In genomic region chr17:35808962-35809854, GRCh38 we compare ENCODE assay signal across 8 cellular contexts. TPM values are rescaled to one million over a fixed set of nuclear protein-coding genes. Genes with fewer than 3 reads are reported as not detected.
DNase-seq lines count a peak whose midpoint lies in the region; ATAC-seq, FAIRE-seq and TF ChIP-seq lines count a peak whose summit lies in the region.

Gene TAF15, plus strand, starts transcription at chr17:35809484. Its CDS starts 86 bp downstream, at chr17:35809570.

- peak within 1 kb of the TSS; percentile 97 for H2AFZ ChIP-seq in keratinocyte (ENCODE audit: control insufficient read depth, low read length)

- H3K4me3 ChIP-seq in keratinocyte (ENCODE audit: control insufficient read depth in 2 of 3, extremely low read depth in 1 of 3, insufficient read depth in 2 of 3, low read depth in 1 of 3, low read length in 3 of 3): peak within 1 kb of the TSS; percentile 75 to 95 (median 92)

- dilution Hi-C loops in keratinocyte (cut with MboI; ENCODE audit: extremely low pct_ligation_motif_present, low sequenced_read_pairs): no loop called here

- H3K27ac ChIP-seq in keratinocyte (ENCODE audit: control insufficient read depth, insufficient read depth, low read length): peak within 1 kb of the TSS; percentile 99

- DNase-seq in AG20443 (ENCODE audit: low spot score) (peak; percentile 98), NCI-H446 (lab: John Stamatoyannopoulos, UW) (peak; percentile 94 to 97), cerebellar cortex (ENCODE audit: low spot score) (peak; percentile 99), keratinocyte (ENCODE audit: low read depth, low spot score) (peak; percentile 88)
- peak; percentile 89 for DNase-seq in stimulated activated CD4-positive, alpha-beta T cell treated with anti-CD3 and anti-CD28 coated beads, Interleukin-15, amount 100 ng/mL, for 1 hour (ENCODE audit: low read depth in 1 of 2, low spot score in 1 of 2)

- peaks cover 6% of the 10 kb centered on the region for H4K20me1 ChIP-seq in keratinocyte (ENCODE audit: control insufficient read depth, extremely low read depth, insufficient read depth, low read length)

- peak; percentile 81 to 88 (median 85) for TF ChIP-seq CTCF in keratinocyte (optimal IDR thresholded peaks at IDR 0.05 in 1 of 3, IDR thresholded peaks at IDR 0.05 in 1 of 3, conservative IDR thresholded peaks at IDR 0.05 in 1 of 3; ENCODE audit: extremely low read depth in 1 of 3, insufficient read depth in 2 of 3, low read length in 3 of 3)

- H3K9me1 ChIP-seq in keratinocyte (ENCODE audit: control insufficient read depth, extremely low read depth, insufficient read depth, low read length): peaks cover 2% of the 10 kb centered on the region

- peaks cover 49% of the 10 kb centered on the region for H3K79me2 ChIP-seq in keratinocyte (ENCODE audit: control insufficient read depth, insufficient read depth, low read length)

- no peak for FAIRE-seq in keratinocyte (lab: Jason Lieb, UNC)

- no peaks in the 10 kb centered on the region for H3K27me3 ChIP-seq in keratinocyte (ENCODE audit: control insufficient read depth, extremely low read depth, insufficient read depth, low read length)

- H3K9me3 ChIP-seq in keratinocyte (ENCODE audit: control insufficient read depth, low read depth, low read length): no peaks in the 10 kb centered on the region

- H3K4me1 ChIP-seq in keratinocyte (ENCODE audit: control insufficient read depth, extremely low read depth, insufficient read depth, low read length): peaks cover 30% of the 10 kb centered on the region

- ATAC-seq in GM19035 (IDR thresholded peaks at IDR 0.05; ENCODE audit: unreplicated experiment) (peak; percentile 93), HG03354 (IDR thresholded peaks at IDR 0.05; ENCODE audit: poor library complexity, severe bottlenecking, unreplicated experiment) (peak; percentile 92)
- peak; percentile 94 to 96 for ATAC-seq in activated CD4-positive, CD25-positive, alpha-beta regulatory T cell treated with anti-CD3 and anti-CD28 coated beads, Interleukin-2, amount 50 U/mL, for 24 hours

- H3K9ac ChIP-seq in keratinocyte (ENCODE audit: control insufficient read depth, extremely low read depth, insufficient read depth, low read length): peak within 1 kb of the TSS; percentile 96

- peak within 1 kb of the TSS; percentile 100 for H3K4me2 ChIP-seq in keratinocyte (ENCODE audit: control insufficient read depth, extremely low read depth, insufficient read depth, low read depth, low read length)

- peaks cover 0 to 4% of the 10 kb centered on the region in 2 experiments for H3K36me3 ChIP-seq in keratinocyte (ENCODE audit: control insufficient read depth in 2 of 2, extremely low read depth in 1 of 2, insufficient read depth in 2 of 2, low read length in 2 of 2)

RNA-seq across cellular contexts. Expression of gene TAF15, which starts in this region (rescaled TPM):
- 30.8 to 101 TPM (median 57.1 TPM) in 3 replicates for polyA plus RNA-seq in keratinocyte
- 70.6 TPM for polyA plus RNA-seq in keratinocyte (2011; ENCODE audit: low read depth)
- polyA plus RNA-seq in keratinocyte (2011; cell fraction: cytosol; rRNA removed): 51.2 and 73.6 TPM in 2 replicates
- 129 and 135 TPM in 2 replicates for polyA plus RNA-seq in keratinocyte (2011; cell fraction: nucleus; rRNA removed)
- polyA plus RNA-seq in keratinocyte (2012; ENCODE audit: low replicate concordance): 73.0 and 224 TPM in 2 replicates
- polyA minus RNA-seq in keratinocyte: 35.9 to 87.8 TPM (median 52.5 TPM) in 3 replicates
- polyA minus RNA-seq in keratinocyte (2011; cell fraction: cytosol; rRNA and poly(A)+ RNA removed): 35.7 TPM
- 65.9 and 122 TPM in 2 replicates for polyA minus RNA-seq in keratinocyte (2011; cell fraction: nucleus; rRNA and poly(A)+ RNA removed)

Comparison
In these comparisons a context has a peak if more than half of its experiments do, and no peak if none do; other contexts are left out.
1. Peak in every context shown above with its lines: DNase-seq, ATAC-seq, H3K4me3 ChIP-seq and H3K27ac ChIP-seq.